In genomic region chr2:96933528-96933927, GRCh38 we compare ENCODE assay signal across 18 cellular contexts. TPM values are rescaled to one million over a fixed set of nuclear protein-coding genes. Genes with fewer than 3 reads are reported as not detected.
A peak's percentile ranks its signal among the peaks of the same experiment; 100 is the strongest.
DNase-seq lines count a peak whose midpoint lies in the region; ATAC-seq, FAIRE-seq and TF ChIP-seq lines count a peak whose summit lies in the region.
"Had no signal": no experiment of that assay in that cellular context is flagged by ENCODE, and none has a peak within 500 bp of the region (broad histone marks: within the 10 kb centered on the region; RNA-seq: fewer than 3 reads in every experiment).

No MANE protein-coding gene starts in this region.

- H3K4me1 ChIP-seq in GM23338 (ENCODE audit: insufficient read depth) (no peaks in the 10 kb centered on the region), H1 (replicated peaks in 1 of 4; ENCODE audit: control insufficient read depth in 3 of 4, insufficient read depth in 4 of 4, low read length in 3 of 4) (peaks cover 0 to 2% (median under 1%) of the 10 kb centered on the region in 4 experiments; a peak in 2 of 7 replicates), hepatocyte (ENCODE audit: insufficient read depth) (peaks cover 12% of the 10 kb centered on the region)
- H3K4me1 ChIP-seq: colonic mucosa had no signal

- TF ChIP-seq CTCF in GM23338 (conservative IDR thresholded peaks at IDR 0.05; ENCODE audit: low read depth in 2 of 2), result no peak
- TF ChIP-seq CTCF in H1 (IDR thresholded peaks at IDR 0.05; ENCODE audit: control extremely low read depth in 1 of 3, insufficient read depth in 1 of 3, low read depth in 1 of 3, low read length in 3 of 3), result no peak
- no peak for TF ChIP-seq CTCF in hepatocyte (IDR thresholded peaks at IDR 0.05; ENCODE audit: poor library complexity)

- peaks cover 14% of the 10 kb centered on the region for H3K4me1 Mint-ChIP-seq in GM23338

- no peak overlapping the region for H4K8ac ChIP-seq in H1 (ENCODE audit: extremely low read depth, insufficient read depth, low read length)

- H3K9me3 Mint-ChIP-seq in GM23338, result no peaks in the 10 kb centered on the region; the same call in 2 of the 3 replicates
- H3K9me3 Mint-ChIP-seq: activated naive CD4-positive, alpha-beta T cell treated with anti-CD3 and anti-CD28 coated beads for 36 hours; natural killer cell treated with Interleukin-12 subunit alpha and Interleukin-12 subunit beta and Interleukin-15 and Interleukin-18, amount 100 ng/mL, for 72 hours had no signal

- H3K36me3 ChIP-seq in GM23338 (ENCODE audit: insufficient read depth), result no peaks in the 10 kb centered on the region
- no peaks in the 10 kb centered on the region for H3K36me3 ChIP-seq in H1 (ENCODE audit: control insufficient read depth in 2 of 4, insufficient read depth in 4 of 4, low read length in 3 of 4)
- H3K36me3 ChIP-seq in hepatocyte (replicated peaks; ENCODE audit: insufficient read depth, low read depth), result no peaks in the 10 kb centered on the region
- H3K36me3 ChIP-seq: colonic mucosa, thoracic aorta had no signal

- 88% methylated on average over 7 of the region's 8 CpGs; no CpG with 5 or more reads in 1 of the 2 experiments for WGBS in H1 (ENCODE audit: extremely low coverage in 1 of 2, insufficient coverage in 1 of 2, insufficient read length in 1 of 2, insufficient replicate concordance in 2 of 2, low coverage in 1 of 2, low lambda C conversion rate in 2 of 2, missing lambda C conversion rate in 1 of 2), 2 experiments
- 55% methylated on average over 8 of the region's 8 CpGs for WGBS in hepatocyte (ENCODE audit: low lambda C conversion rate, missing lambda C conversion rate)

- H4K20me1 ChIP-seq in GM23338 (replicated peaks; ENCODE audit: insufficient read depth), result no peaks in the 10 kb centered on the region
- H4K20me1 ChIP-seq in H1 (replicated peaks in 1 of 2; ENCODE audit: control insufficient read depth in 1 of 2, insufficient read depth in 2 of 2, low read length in 2 of 2), result no peaks in the 10 kb centered on the region
- no peaks in the 10 kb centered on the region for H4K20me1 ChIP-seq in hepatocyte (ENCODE audit: insufficient read depth, poor library complexity, severe bottlenecking)

- H3K9me3 ChIP-seq in H1 (ENCODE audit: insufficient read depth in 2 of 2, low read depth in 1 of 2, low read length in 1 of 2) (no peaks in the 10 kb centered on the region), hepatocyte (ENCODE audit: low read depth) (no peaks in the 10 kb centered on the region)
- H3K9me3 ChIP-seq: colonic mucosa, psoas muscle, thoracic aorta had no signal

- TF ChIP-seq EP300 in H1 (IDR thresholded peaks at IDR 0.05; ENCODE audit: borderline replicate concordance in 1 of 2, low read depth in 2 of 2, low read length in 2 of 2), result no peak

- H2BK12ac ChIP-seq in H1 (ENCODE audit: low read depth, low read length), result no peak overlapping the region; the same call in 1 of the 2 replicates

- no peak overlapping the region for H2BK20ac ChIP-seq in H1 (ENCODE audit: low read length)

- no peak overlapping the region for H3K27ac Mint-ChIP-seq in GM23338
- H3K27ac Mint-ChIP-seq: activated naive CD4-positive, alpha-beta T cell treated with anti-CD3 and anti-CD28 coated beads for 36 hours; natural killer cell treated with Interleukin-12 subunit alpha and Interleukin-12 subunit beta and Interleukin-15 and Interleukin-18, amount 100 ng/mL, for 72 hours had no signal

- no peak overlapping the region for H3K4ac ChIP-seq in H1 (replicated peaks; ENCODE audit: insufficient read length, low read depth, low read length)

- DNase-seq in DMS 273 (lab: John Stamatoyannopoulos, UW; ENCODE audit: unreplicated experiment) (peak; percentile 85), GM23338 (ENCODE audit: low spot score) (no peak), NCI-H446 treated with DMSO at 0.1 percent for 48 hours (lab: John Stamatoyannopoulos, UW) (peak; percentile 81), H1 (ENCODE audit: low read depth in 1 of 2, low spot score in 2 of 2) (no peak), hepatocyte (ENCODE audit: low spot score) (no peak), hepatic stellate cell (ENCODE audit: low spot score) (no peak), SKM-1 (lab: John Stamatoyannopoulos, UW; ENCODE audit: unreplicated experiment) (no peak)
- DNase-seq: activated naive CD4-positive, alpha-beta T cell treated with anti-CD3 and anti-CD28 coated beads for 36 hours; activated T-cell treated with anti-CD3 and anti-CD28 coated beads for 4 hours; AML-193; colonic mucosa; KG1 had no signal

- CTCF ChIA-PET in H1 (lab: Charles Lee; ENCODE audit: partially characterized antibody), result interaction anchor here (0.7 to 1.9 kb wide), 11 partner anchors 8 to 75 kb away, joined by 3 to 12 read pairs (median 3); partner anchors contain the start of gene ANKRD39

- H3F3A ChIP-seq in GM23338 (replicated peaks; ENCODE audit: low read depth), result no peaks in the 10 kb centered on the region

- H4K91ac ChIP-seq in H1 (replicated peaks; ENCODE audit: insufficient read length, low read length), result no peak overlapping the region

- peaks cover 4% of the 10 kb centered on the region for H3K27me3 Mint-ChIP-seq in GM23338 (ENCODE audit: insufficient read depth, low read depth, poor library complexity)
- H3K27me3 Mint-ChIP-seq: natural killer cell treated with Interleukin-12 subunit alpha and Interleukin-12 subunit beta and Interleukin-15 and Interleukin-18, amount 100 ng/mL, for 72 hours had no signal

- H3K79me1 ChIP-seq in H1 (ENCODE audit: low read depth, low read length), result no peaks in the 10 kb centered on the region

- H3K4me2 ChIP-seq in GM23338, result no peak overlapping the region
- H3K4me2 ChIP-seq in H1 (ENCODE audit: insufficient read depth in 1 of 2, low read depth in 2 of 2, low read length in 2 of 2), result no peak overlapping the region
- H3K4me2 ChIP-seq in hepatocyte, result no peak overlapping the region

- H3K56ac ChIP-seq in H1 (replicated peaks; ENCODE audit: insufficient read length, low read depth, low read length), result no peak overlapping the region

- no peak overlapping the region for H4K5ac ChIP-seq in H1 (ENCODE audit: insufficient read length, low read depth, low read length)

- no peak for TF ChIP-seq RAD21 in H1 (IDR thresholded peaks at IDR 0.05 in 1 of 2, conservative IDR thresholded peaks at IDR 0.05 in 1 of 2; ENCODE audit: low read depth in 2 of 2, low read length in 2 of 2)

- POLR2A ChIA-PET in H1 (lab: Charles Lee; ENCODE audit: partially characterized antibody), result no interaction called here

- H3K23me2 ChIP-seq in H1 (ENCODE audit: low read depth, low read length), result no peaks in the 10 kb centered on the region

- H3K36me3 Mint-ChIP-seq in GM23338 (ENCODE audit: low read depth), result no peaks in the 10 kb centered on the region
- H3K36me3 Mint-ChIP-seq: natural killer cell treated with Interleukin-12 subunit alpha and Interleukin-12 subunit beta and Interleukin-15 and Interleukin-18, amount 100 ng/mL, for 72 hours had no signal

- no peak overlapping the region for H3K23ac ChIP-seq in H1 (ENCODE audit: insufficient read length)

- H3K27me3 ChIP-seq in GM23338 (ENCODE audit: insufficient read depth) (no peaks in the 10 kb centered on the region), H1 (replicated peaks in 1 of 4; ENCODE audit: control insufficient read depth in 3 of 4, extremely low read depth in 1 of 4, insufficient read depth in 3 of 4, low read length in 3 of 4) (no peaks in the 10 kb centered on the region), hepatocyte (no peaks in the 10 kb centered on the region)
- H3K27me3 ChIP-seq: colonic mucosa had no signal

- H2BK15ac ChIP-seq in H1 (ENCODE audit: low read length), result 0 out of 2 replicates have a peak overlapping the region, but pooled peaks have one; percentile 88

- FAIRE-seq in H1 (lab: Jason Lieb, UNC), result no peak
- FAIRE-seq: endothelial cell of umbilical vein, GM12891 had no signal

- no peak overlapping the region for H3K27ac ChIP-seq in GM23338 (ENCODE audit: low read depth)
- H3K27ac ChIP-seq in H1 (ENCODE audit: low read depth, low read length), result no peak overlapping the region
- H3K27ac ChIP-seq in hepatocyte, result no peak overlapping the region
- H3K27ac ChIP-seq: colonic mucosa, psoas muscle, thoracic aorta had no signal

- peak overlapping the region; percentile 24; the same call in 1 of the 2 replicates for H3K18ac ChIP-seq in H1 (ENCODE audit: extremely low read depth, low read length)

- no peak overlapping the region for H3K4me3 ChIP-seq in GM23338
- no peak overlapping the region for H3K4me3 ChIP-seq in H1 (ENCODE audit: extremely low read depth in 1 of 4, insufficient read depth in 2 of 4, low read depth in 3 of 4, low read length in 4 of 4)
- H3K4me3 ChIP-seq in hepatocyte, result no peak overlapping the region
- H3K4me3 ChIP-seq: colonic mucosa, psoas muscle, thoracic aorta had no signal

- no peak overlapping the region for H2BK5ac ChIP-seq in H1 (ENCODE audit: low read depth, low read length)

- H2AFZ ChIP-seq in GM23338 (peak overlapping the region; percentile 78), H1 (ENCODE audit: low read length) (no peak overlapping the region), hepatocyte (no peak overlapping the region)

- H3K9ac ChIP-seq in H1 (replicated peaks in 1 of 4; ENCODE audit: extremely low read depth in 1 of 4, low read depth in 3 of 4, low read length in 3 of 4), result 0 out of 7 replicates have a peak overlapping the region, but pooled peaks of 1 of the 4 experiments have one; percentile 2

- ATAC-seq in GM23338, result peak; percentile 70
- ATAC-seq: natural killer cell treated with Interleukin-12 subunit alpha and Interleukin-12 subunit beta and Interleukin-15 and Interleukin-18, amount 100 ng/mL, for 72 hours; psoas muscle had no signal

- H3K4me3 Mint-ChIP-seq in GM23338, result no peak overlapping the region
- H3K4me3 Mint-ChIP-seq: activated naive CD4-positive, alpha-beta T cell treated with anti-CD3 and anti-CD28 coated beads for 36 hours; natural killer cell treated with Interleukin-12 subunit alpha and Interleukin-12 subunit beta and Interleukin-15 and Interleukin-18, amount 100 ng/mL, for 72 hours had no signal

- TF ChIP-seq POLR2A in H1 (IDR thresholded peaks at IDR 0.05; ENCODE audit: control extremely low read depth in 1 of 2, low read depth in 2 of 2, low read length in 2 of 2), result no peak

- no peaks in the 10 kb centered on the region for H3K9me2 ChIP-seq in GM23338 (ENCODE audit: insufficient read depth)
- no peaks in the 10 kb centered on the region for H3K9me2 ChIP-seq in hepatocyte (replicated peaks; ENCODE audit: insufficient read depth)

- H3K79me2 ChIP-seq in GM23338 (replicated peaks; ENCODE audit: insufficient read depth) (no peaks in the 10 kb centered on the region), H1 (ENCODE audit: control insufficient read depth in 1 of 2, insufficient read depth in 2 of 2, low read length in 2 of 2) (no peaks in the 10 kb centered on the region), hepatocyte (no peaks in the 10 kb centered on the region)

- no peak overlapping the region for H2BK120ac ChIP-seq in H1 (replicated peaks; ENCODE audit: low read depth, low read length)

- no peak overlapping the region for H3K14ac ChIP-seq in H1 (ENCODE audit: insufficient read length)

- H2AK5ac ChIP-seq in H1 (ENCODE audit: low read depth, low read length), result no peak overlapping the region

RNA-seq across cellular contexts. Expression of gene FAM178B, which starts 52.9 kb away (rescaled TPM):
- 0.47 TPM in 1 of 2 replicates, not detected in the other for total RNA-seq in GM23338 (2014; rRNA removed; shearing (Covaris generic))
- polyA plus RNA-seq in GM23338 (2016; fragmentation: Nextera tagmentation; extraction: Ambion mirVana) (0.70 and 1.1 TPM in 2 replicates), H1 (2011; rRNA removed) (0.91 and 1.4 TPM in 2 replicates), hepatocyte (1.6 and 2.6 TPM in 2 replicates)
- 0.63 and 0.65 TPM in 2 replicates for total RNA-seq in H1 (2021; fragmentation: NEBNext Ultra II Directional; extraction: Animal tissue kit (Norgen Biotek cat#: 25700))
- polyA plus RNA-seq in H1 (2011; cell fraction: cytosol; rRNA removed), result 0.36 TPM
- polyA plus RNA-seq in H1 (2011; cell fraction: nucleus; rRNA removed), result 0.73 TPM
- 0.51 to 0.81 TPM (median 0.59 TPM) in 4 replicates for polyA plus RNA-seq in H1 (2012, experiment 1 of 2)
- polyA plus RNA-seq in H1 (2012, experiment 2 of 2), result 0.21 TPM
- 0.53 TPM for polyA plus RNA-seq in H1 (2013, experiment 1 of 2)
- 0.57 TPM for polyA plus RNA-seq in H1 (2013, experiment 2 of 2)
- not detected in 2 replicates for polyA minus RNA-seq in H1 (2011; rRNA and poly(A)+ RNA removed)
- not detected for polyA minus RNA-seq in H1 (2011; cell fraction: cytosol; rRNA and poly(A)+ RNA removed)
- not detected for polyA minus RNA-seq in H1 (2011; cell fraction: nucleus; rRNA and poly(A)+ RNA removed)
- total RNA-seq in hepatocyte, result not detected in 2 replicates
- total RNA-seq: endothelial cell of umbilical vein; mesenteric fat pad; natural killer cell treated with Interleukin-12 subunit alpha and Interleukin-12 subunit beta and Interleukin-15 and Interleukin-18, amount 100 ng/mL, for 72 hours; psoas muscle; thoracic aorta had no signal
- polyA plus RNA-seq: endothelial cell of umbilical vein had no signal

Comparison
In these comparisons a context has a peak if more than half of its experiments do, and no peak if none do; other contexts are left out.
1. DNase-seq: peak in DMS 273 (single experiment) and NCI-H446 treated with DMSO at 0.1 percent for 48 hours (single experiment); none in GM23338 (single experiment), H1 (0 of 2), hepatocyte (single experiment), hepatic stellate cell (single experiment) and SKM-1 (single experiment).